In genomic region chr18:48031011-48031480, GRCh38 we compare ENCODE assay signal across 9 cellular contexts.
A peak's percentile ranks its signal among the peaks of the same experiment; 100 is the strongest.
DNase-seq lines count a peak whose midpoint lies in the region; TF ChIP-seq lines count a peak whose summit lies in the region.
"Had no signal": no experiment of that assay in that cellular context is flagged by ENCODE, and none has a peak within 500 bp of the region (broad histone marks: within the 10 kb centered on the region; RNA-seq: fewer than 3 reads in every experiment).

No MANE protein-coding gene starts in this region.

- DNase-seq in COLO668 (lab: John Stamatoyannopoulos, UW; ENCODE audit: unreplicated experiment), result peak; percentile 80
- DNase-seq in HCEC 1CT, result peak; percentile 16
- peak; percentile 37 for DNase-seq in NCI-H510A (lab: John Stamatoyannopoulos, UW)
- DNase-seq in astrocyte of the spinal cord (ENCODE audit: low read depth, low spot score), result peak; percentile 42
- DNase-seq in iris pigment epithelial cell (ENCODE audit: low read depth), result peak; percentile 49
- DNase-seq in tibial artery, result peak; percentile 30 to 70
- DNase-seq in middle frontal gyrus (ENCODE audit: extremely low spot score, low spot score), result no peak
- no peak for DNase-seq in T-helper 2 cell

- H3K27me3 ChIP-seq in tibial artery, result no peaks in the 10 kb centered on the region

- H3K9me3 ChIP-seq in tibial artery, result no peaks in the 10 kb centered on the region

- H3K4me3 ChIP-seq in astrocyte of the spinal cord (ENCODE audit: low read depth, low read length) (no peak overlapping the region), tibial artery (no peak overlapping the region)

- intact Hi-C loops in tibial artery (cut with DNase I; ENCODE audit: low total_unique reads), result loop anchor here (2.0 to 10.0 kb wide), 2 partner anchors 304 to 416 kb away; no protein-coding TSS in a partner anchor

- in situ Hi-C loops in astrocyte of the spinal cord (cut with HindIII; ENCODE audit: low sequenced_read_pairs), result no loop called here

- H3K27ac ChIP-seq in tibial artery, result no peak overlapping the region
- H3K27ac ChIP-seq: epithelial cell of prostate had no signal

- TF ChIP-seq CTCF in astrocyte of the spinal cord (IDR thresholded peaks at IDR 0.05; ENCODE audit: low read depth, low read length) (peak; percentile 85), tibial artery (IDR thresholded peaks at IDR 0.05) (peak; percentile 70)

- peaks cover 0 to 7% (median 0%) of the 10 kb centered on the region in 3 donors for H3K36me3 ChIP-seq in tibial artery

- H3K4me1 ChIP-seq in tibial artery, result peaks cover 0 to 39% (median 24%) of the 10 kb centered on the region in 4 donors

Comparison
In these comparisons a context has a peak if more than half of its experiments do, and no peak if none do; other contexts are left out.
1. DNase-seq: peak in COLO668 (single experiment), HCEC 1CT (single experiment), NCI-H510A (single experiment), astrocyte of the spinal cord (single experiment), iris pigment epithelial cell (single experiment) and tibial artery (2 of 2); none in middle frontal gyrus (single experiment) and T-helper 2 cell (0 of 5).